35 cellular contexts compared by ENCODE assay signal in genomic region chr1:223146745-223147144, GRCh38.
"Had no signal": no experiment of that assay in that cellular context is flagged by ENCODE, and none has a peak within 500 bp of the region (broad histone marks: within the 10 kb centered on the region; RNA-seq: fewer than 3 reads in every experiment).

No MANE protein-coding gene starts in this region.

- H3K4me3 ChIP-seq: MG63 had no signal

- DNase-seq: Karpas-422, Kasumi-1, MG63, MM.1S, MV-4-11, NCI-H1048, NCI-H1092, NCI-H1092 treated with DMSO at 0.1 percent for 48 hours, NCI-H1105, NCI-H1105 treated with DMSO at 0.1 percent for 48 hours, NCI-H1417, NCI-H1417 treated with DMSO at 0.1 percent for 48 hours, NCI-H1436, NCI-H1436 treated with DMSO at 0.1 percent for 48 hours, NCI-H146, NCI-H1694, NCI-H1694 treated with DMSO at 0.1 percent for 48 hours, NCI-H187, NCI-H187 treated with DMSO at 0.1 percent for 48 hours, NCI-H1930, NCI-H2029, NCI-H2029 treated with DMSO at 0.1 percent for 48 hours, NCI-H2081, NCI-H2081 treated with DMSO at 0.1 percent for 48 hours, NCI-H2107, NCI-H2171, NCI-H2171 treated with DMSO at 0.1 percent for 48 hours, NCI-H2227 treated with DMSO at 0.1 percent for 48 hours, NCI-H226, NCI-H345, NCI-H446, NCI-H446 treated with DMSO at 0.1 percent for 48 hours, NCI-H510A, NCI-H510A treated with DMSO at 0.1 percent for 48 hours, NCI-H524 had no signal

- H3K27me3 ChIP-seq: MG63 had no signal

- H3K36me3 ChIP-seq: MG63 had no signal
